Comparison of ENCODE assay signal across 22 cellular contexts in genomic region chr13:113049521-113049941, GRCh38. TPM values are rescaled to one million over a fixed set of nuclear protein-coding genes. Genes with fewer than 3 reads are reported as not detected.
DNase-seq lines count a peak whose midpoint lies in the region; ATAC-seq and TF ChIP-seq lines count a peak whose summit lies in the region.
"Had no signal": no experiment of that assay in that cellular context is flagged by ENCODE, and none has a peak within 500 bp of the region (broad histone marks: within the 10 kb centered on the region; RNA-seq: fewer than 3 reads in every experiment).

No MANE protein-coding gene starts in this region.

- H3K36me3 ChIP-seq in gastroesophageal sphincter (peaks cover 0 to 4% of the 10 kb centered on the region in 2 donors), neuronal stem cell (replicated peaks in 1 of 2; ENCODE audit: control insufficient read depth in 2 of 2, insufficient read depth in 2 of 2, low read length in 2 of 2) (peaks cover 6 to 18% of the 10 kb centered on the region in 2 donors), vagina (no peaks in the 10 kb centered on the region)
- H3K36me3 ChIP-seq: breast epithelium had no signal

- peak overlapping the region in 2 of 4 donors; percentile 33 to 45 for H3K27ac ChIP-seq in gastroesophageal sphincter
- no peak overlapping the region for H3K27ac ChIP-seq in neuronal stem cell (replicated peaks; ENCODE audit: low read length)
- peak overlapping the region; percentile 53 for H3K27ac ChIP-seq in vagina
- H3K27ac ChIP-seq: breast epithelium, upper lobe of right lung had no signal

- peaks cover 42% of the 10 kb centered on the region for H3K27me3 ChIP-seq in gastroesophageal sphincter
- peaks cover 0 to 4% (median 0%) of the 10 kb centered on the region in 3 experiments for H3K27me3 ChIP-seq in neuronal stem cell (ENCODE audit: control insufficient read depth in 3 of 3, insufficient read depth in 3 of 3, low read depth in 1 of 3, low read length in 3 of 3)
- H3K27me3 ChIP-seq in vagina: no peaks in the 10 kb centered on the region
- H3K27me3 ChIP-seq: breast epithelium, upper lobe of right lung had no signal

- H3K4me3 Mint-ChIP-seq in activated naive CD4-positive, alpha-beta T cell treated with anti-CD3 and anti-CD28 coated beads, Interleukin-2, amount 10 ng/mL, durations not matched to agents 7 days and 5 days: no peak overlapping the region
- H3K4me3 Mint-ChIP-seq in activated T-cell treated with anti-CD3 and anti-CD28 coated beads, Interleukin-2, amount 50 U/mL, for 72 hours: no peak overlapping the region
- H3K4me3 Mint-ChIP-seq: activated naive CD8-positive, alpha-beta T cell; CD4-positive, alpha-beta memory T cell; IgD-negative memory B cell; memory B cell; neural crest cell had no signal

- no peak overlapping the region for H3K4ac ChIP-seq in neuronal stem cell (ENCODE audit: low read length)

- H4K91ac ChIP-seq in neuronal stem cell (ENCODE audit: low read depth, low read length, poor library complexity): no peak overlapping the region

- H2BK12ac ChIP-seq in neuronal stem cell (ENCODE audit: low read length): peak overlapping the region; percentile 77

- H3K79me1 ChIP-seq in neuronal stem cell (ENCODE audit: low read depth, low read length): peaks cover 4% of the 10 kb centered on the region

- H3K23ac ChIP-seq in neuronal stem cell (ENCODE audit: low read depth, low read length, poor library complexity): no peak overlapping the region

- no peaks in the 10 kb centered on the region for H3K27me3 Mint-ChIP-seq in activated naive CD4-positive, alpha-beta T cell treated with anti-CD3 and anti-CD28 coated beads, Interleukin-2, amount 10 ng/mL, durations not matched to agents 7 days and 5 days
- H3K27me3 Mint-ChIP-seq in activated T-cell treated with anti-CD3 and anti-CD28 coated beads, Interleukin-2, amount 50 U/mL, for 72 hours (ENCODE audit: low read depth): no peaks in the 10 kb centered on the region
- H3K27me3 Mint-ChIP-seq: activated naive CD8-positive, alpha-beta T cell; IgD-negative memory B cell had no signal

- H2AFZ ChIP-seq in neuronal stem cell (ENCODE audit: low read length): no peak overlapping the region

- TF ChIP-seq POLR2A in gastroesophageal sphincter (IDR thresholded peaks at IDR 0.05) (no peak), vagina (IDR thresholded peaks at IDR 0.05) (no peak)

- no peak overlapping the region for H3K18ac ChIP-seq in neuronal stem cell (ENCODE audit: low read length)

- H2BK5ac ChIP-seq in neuronal stem cell (ENCODE audit: low read length): peak overlapping the region; percentile 44

- no peak for TF ChIP-seq EP300 in gastroesophageal sphincter (IDR thresholded peaks at IDR 0.05)

- H2BK120ac ChIP-seq in neuronal stem cell (ENCODE audit: low read depth, low read length): no peak overlapping the region

- WGBS in gastroesophageal sphincter (ENCODE audit: low coverage in 1 of 2), 2 donors: no CpG with 5 or more reads among the region's 13 CpGs
- no CpG with 5 or more reads among the region's 13 CpGs for WGBS in neuronal stem cell (ENCODE audit: extremely low coverage in 2 of 2, insufficient read length in 2 of 2, insufficient replicate concordance in 1 of 2), 2 donors

- peak; percentile 10 for DNase-seq in activated naive CD4-positive, alpha-beta T cell treated with anti-CD3 and anti-CD28 coated beads, Interleukin-2, amount 10 ng/mL, durations not matched to agents 7 days and 5 days
- no peak for DNase-seq in activated naive CD4-positive, alpha-beta T cell treated with anti-CD3 and anti-CD28 coated beads, Interleukin-2, amount 50 U/mL, for 16 hours
- DNase-seq in neuronal stem cell (ENCODE audit: low spot score): no peak
- no peak for DNase-seq in vagina (ENCODE audit: extremely low spot score in 2 of 2)
- no peak for DNase-seq in activated T-cell treated with anti-CD3 and anti-CD28 coated beads, Interleukin-2, amount 50 U/mL, for 72 hours
- no peak for DNase-seq in HEK293T (ENCODE audit: extremely low spot score)
- DNase-seq: activated CD4-positive, alpha-beta T cell treated with anti-CD3 and anti-CD28 coated beads for 4 hours; CD4-positive, alpha-beta memory T cell; effector CD8-positive, alpha-beta T cell; NCI-H2029; small intestine; T-helper 9 cell; upper lobe of right lung had no signal

- CTCF ChIA-PET in activated naive CD4-positive, alpha-beta T cell treated with anti-CD3 and anti-CD28 coated beads, Interleukin-2, amount 10 ng/mL, durations not matched to agents 7 days and 5 days (lab: Charles Lee): no interaction called here
- CTCF ChIA-PET in HEK293T (lab: Yijun Ruan, JAX): no interaction called here

- no peaks in the 10 kb centered on the region for H3K4me1 Mint-ChIP-seq in activated naive CD4-positive, alpha-beta T cell treated with anti-CD3 and anti-CD28 coated beads, Interleukin-2, amount 10 ng/mL, durations not matched to agents 7 days and 5 days
- H3K4me1 Mint-ChIP-seq in activated T-cell treated with anti-CD3 and anti-CD28 coated beads, Interleukin-2, amount 50 U/mL, for 72 hours (ENCODE audit: low read depth): no peaks in the 10 kb centered on the region
- H3K4me1 Mint-ChIP-seq: memory B cell had no signal

- no peak overlapping the region for H3K27ac Mint-ChIP-seq in activated naive CD4-positive, alpha-beta T cell treated with anti-CD3 and anti-CD28 coated beads, Interleukin-2, amount 10 ng/mL, durations not matched to agents 7 days and 5 days
- H3K27ac Mint-ChIP-seq in activated T-cell treated with anti-CD3 and anti-CD28 coated beads, Interleukin-2, amount 50 U/mL, for 72 hours: no peak overlapping the region
- H3K27ac Mint-ChIP-seq: activated naive CD8-positive, alpha-beta T cell; CD4-positive, alpha-beta memory T cell; IgD-negative memory B cell; memory B cell had no signal

- no peaks in the 10 kb centered on the region for H3K36me3 Mint-ChIP-seq in activated naive CD4-positive, alpha-beta T cell treated with anti-CD3 and anti-CD28 coated beads, Interleukin-2, amount 10 ng/mL, durations not matched to agents 7 days and 5 days
- no peaks in the 10 kb centered on the region for H3K36me3 Mint-ChIP-seq in activated T-cell treated with anti-CD3 and anti-CD28 coated beads, Interleukin-2, amount 50 U/mL, for 72 hours (ENCODE audit: insufficient read depth in 2 of 2)

- H2BK15ac ChIP-seq in neuronal stem cell (ENCODE audit: low read length): no peak overlapping the region

- H3K4me1 ChIP-seq in gastroesophageal sphincter (peaks cover 0 to 29% (median 4%) of the 10 kb centered on the region in 3 donors), neuronal stem cell (ENCODE audit: control insufficient read depth in 2 of 2, insufficient read depth in 1 of 2, low read depth in 1 of 2, low read length in 2 of 2) (peaks cover 0 to 6% of the 10 kb centered on the region in 2 donors), vagina (peaks cover 14% of the 10 kb centered on the region)
- H3K4me1 ChIP-seq: breast epithelium, upper lobe of right lung had no signal

- intact Hi-C loops in vagina (cut with DNase I): no loop called here

- no peaks in the 10 kb centered on the region for H3K9me3 Mint-ChIP-seq in activated naive CD4-positive, alpha-beta T cell treated with anti-CD3 and anti-CD28 coated beads, Interleukin-2, amount 10 ng/mL, durations not matched to agents 7 days and 5 days
- no peaks in the 10 kb centered on the region for H3K9me3 Mint-ChIP-seq in activated T-cell treated with anti-CD3 and anti-CD28 coated beads, Interleukin-2, amount 50 U/mL, for 72 hours
- H3K9me3 Mint-ChIP-seq: CD4-positive, alpha-beta memory T cell; IgD-negative memory B cell; memory B cell; neural crest cell had no signal

- no peaks in the 10 kb centered on the region for H3K9me3 ChIP-seq in gastroesophageal sphincter
- H3K9me3 ChIP-seq in neuronal stem cell (replicated peaks in 1 of 2; ENCODE audit: control insufficient read depth in 2 of 2, insufficient read depth in 1 of 2, low read depth in 1 of 2, low read length in 2 of 2): peaks cover 0 to 2% of the 10 kb centered on the region in 2 donors
- H3K9me3 ChIP-seq in vagina: no peaks in the 10 kb centered on the region
- H3K9me3 ChIP-seq: breast epithelium, upper lobe of right lung had no signal

- ATAC-seq in gastroesophageal sphincter: peak; percentile 36
- ATAC-seq in HG02938 (IDR thresholded peaks at IDR 0.05; ENCODE audit: unreplicated experiment): no peak
- no peak for ATAC-seq in activated T-cell treated with anti-CD3 and anti-CD28 coated beads, Interleukin-2, amount 50 U/mL, for 72 hours (replicated peaks in 1 of 2)
- ATAC-seq: upper lobe of right lung had no signal

- no peak overlapping the region for H4K8ac ChIP-seq in neuronal stem cell (ENCODE audit: low read depth, low read length)

- no peak overlapping the region for H3K9ac ChIP-seq in neuronal stem cell (ENCODE audit: low read depth, low read length, poor library complexity)

- TF ChIP-seq CTCF in gastroesophageal sphincter (IDR thresholded peaks at IDR 0.05) (no peak), vagina (IDR thresholded peaks at IDR 0.05) (no peak)

- POLR2A ChIA-PET in HEK293T (lab: Yijun Ruan, JAX): no interaction called here

- H3K14ac ChIP-seq in neuronal stem cell (ENCODE audit: low read length): no peak overlapping the region

- H3K4me3 ChIP-seq in gastroesophageal sphincter (no peak overlapping the region), neuronal stem cell (ENCODE audit: low read length in 2 of 2) (no peak overlapping the region), vagina (no peak overlapping the region)
- H3K4me3 ChIP-seq: breast epithelium, upper lobe of right lung had no signal

- H3K4me2 ChIP-seq in neuronal stem cell (ENCODE audit: insufficient read depth, low read length, poor library complexity, severe bottlenecking): no peak overlapping the region

- no peak overlapping the region for H2AK5ac ChIP-seq in neuronal stem cell (ENCODE audit: low read depth, low read length)

TF ChIP-seq in HEK293T, 16 proteins besides CTCF, POLR2A, EP300 and RAD21:
- no peak for TF ChIP-seq HDGF (IDR thresholded peaks at IDR 0.05; ENCODE audit: borderline replicate concordance)
- no peak for TF ChIP-seq FOXA1 (IDR thresholded peaks at IDR 0.05)
- TF ChIP-seq SP1 (IDR thresholded peaks at IDR 0.05): no peak
- no peak for TF ChIP-seq CTBP1 (IDR thresholded peaks at IDR 0.05; ENCODE audit: borderline replicate concordance)
- TF ChIP-seq TARDBP (IDR thresholded peaks at IDR 0.05): no peak
- TF ChIP-seq NFRKB (IDR thresholded peaks at IDR 0.05): no peak
- no peak for TF ChIP-seq SUZ12 (IDR thresholded peaks at IDR 0.05)

RNA-seq across cellular contexts. Expression of gene F7, which starts 56.1 kb away (rescaled TPM):
- total RNA-seq in gastroesophageal sphincter (under 1 TPM in 2 of 4 donors, not detected in 2; 0.12 to 0.54 TPM), vagina (not detected)
- 0.68 TPM for polyA plus RNA-seq in neuronal stem cell (2013, experiment 1 of 2)
- polyA plus RNA-seq in neuronal stem cell (2013, experiment 2 of 2): 0.62 TPM
- not detected for total RNA-seq in activated T-cell treated with anti-CD3 and anti-CD28 coated beads, Interleukin-2, amount 50 U/mL, for 72 hours
- total RNA-seq: CD4-positive, alpha-beta memory T cell; OCI-LY7; SK-MEL-5 had no signal
- polyA plus RNA-seq: CD4-positive, alpha-beta memory T cell; IgD-negative memory B cell had no signal
